Comparison of ENCODE assay signal across 8 cellular contexts in genomic region chr7:151013728-151014497, GRCh38. TPM values are rescaled to one million over a fixed set of nuclear protein-coding genes. Genes with fewer than 3 reads are reported as not detected.
A peak's percentile ranks its signal among the peaks of the same experiment; 100 is the strongest.
DNase-seq lines count a peak whose midpoint lies in the region; TF ChIP-seq lines count a peak whose summit lies in the region.

No MANE protein-coding gene starts in this region.

- H3K9ac ChIP-seq in HUES6 (ENCODE audit: low read length) (peak overlapping the region; percentile 44), duodenal mucosa (ENCODE audit: low read depth in 1 of 2, low read length in 2 of 2) (peak overlapping the region; percentile 36 to 38), mesenchymal stem cell (ENCODE audit: low read length) (peak overlapping the region; percentile 79)

- no peak overlapping the region for H3K14ac ChIP-seq in mesenchymal stem cell (ENCODE audit: low read length in 2 of 2)

- no peak overlapping the region for H2AFZ ChIP-seq in mesenchymal stem cell (ENCODE audit: low read depth, low read length)

- H3K4me3 ChIP-seq in GM06990 (replicated peaks; ENCODE audit: low read depth, low read length), result peak overlapping the region; percentile 63
- peak overlapping the region; percentile 64 for H3K4me3 ChIP-seq in HUES6 (ENCODE audit: low read depth, low read length)
- peak overlapping the region; percentile 45 to 64 for H3K4me3 ChIP-seq in duodenal mucosa (ENCODE audit: low read depth in 1 of 2, low read length in 2 of 2)
- peak overlapping the region in 1 of 2 experiments; percentile 66 for H3K4me3 ChIP-seq in mesenchymal stem cell (ENCODE audit: insufficient read depth in 1 of 2, low read depth in 1 of 2, low read length in 2 of 2)

- no peak overlapping the region for H3K4ac ChIP-seq in mesenchymal stem cell (ENCODE audit: low read depth in 1 of 2, low read length in 2 of 2)

- no peak overlapping the region for H2BK15ac ChIP-seq in mesenchymal stem cell (ENCODE audit: low read depth, poor library complexity, severe bottlenecking)

- peak; percentile 16 for TF ChIP-seq CTCF in GM06990 (IDR thresholded peaks at IDR 0.05; ENCODE audit: insufficient read depth, low read length, poor library complexity, severe bottlenecking)

- WGBS in mesenchymal stem cell, result 68% methylated on average over 54 of the region's 56 CpGs

- H3K9me3 ChIP-seq in HUES6 (ENCODE audit: control insufficient read depth, insufficient read depth, low read depth, low read length) (no peaks in the 10 kb centered on the region), duodenal mucosa (ENCODE audit: control insufficient read depth in 1 of 2, low read length in 2 of 2) (no peaks in the 10 kb centered on the region), mesenchymal stem cell (ENCODE audit: control insufficient read depth, low read length) (no peaks in the 10 kb centered on the region)

- H2AK5ac ChIP-seq in mesenchymal stem cell (ENCODE audit: low read length, severe bottlenecking), result no peak overlapping the region

- H3K36me3 ChIP-seq in GM06990 (ENCODE audit: control insufficient read depth, insufficient read depth, low read length) (no peaks in the 10 kb centered on the region), HUES6 (ENCODE audit: control insufficient read depth, insufficient read depth, low read length) (no peaks in the 10 kb centered on the region; the same call in 1 of the 2 replicates), duodenal mucosa (ENCODE audit: control insufficient read depth in 1 of 2, insufficient read depth in 2 of 2, low read length in 2 of 2) (no peaks in the 10 kb centered on the region), mesenchymal stem cell (ENCODE audit: control insufficient read depth in 1 of 2, insufficient read depth in 2 of 2, low read depth in 1 of 2, low read length in 2 of 2) (no peaks in the 10 kb centered on the region)

- H4K8ac ChIP-seq in mesenchymal stem cell (ENCODE audit: low read length), result no peak overlapping the region

- H3K27me3 ChIP-seq in GM06990 (replicated peaks; ENCODE audit: control insufficient read depth, insufficient read depth, low read length), result no peaks in the 10 kb centered on the region; the same call in 1 of the 2 replicates
- peaks cover 20% of the 10 kb centered on the region for H3K27me3 ChIP-seq in HUES6 (ENCODE audit: control insufficient read depth, insufficient read depth, low read length)
- H3K27me3 ChIP-seq in duodenal mucosa (ENCODE audit: control insufficient read depth in 1 of 2, insufficient read depth in 2 of 2, low read length in 2 of 2), result peaks cover 5 to 11% of the 10 kb centered on the region in 2 donors
- H3K27me3 ChIP-seq in mesenchymal stem cell (ENCODE audit: control insufficient read depth in 1 of 2, insufficient read depth in 1 of 2, low read length in 2 of 2), result peaks cover 47 to 49% of the 10 kb centered on the region in 2 experiments

- H3K4me1 ChIP-seq in HUES6 (ENCODE audit: control insufficient read depth, insufficient read depth, low read length) (peaks cover 51% of the 10 kb centered on the region), duodenal mucosa (ENCODE audit: control insufficient read depth in 1 of 2, insufficient read depth in 2 of 2, low read length in 2 of 2) (peaks cover 23 to 40% of the 10 kb centered on the region in 2 donors), mesenchymal stem cell (ENCODE audit: control insufficient read depth, insufficient read depth, low read depth, low read length) (peaks cover 26% of the 10 kb centered on the region)

- no peak overlapping the region for H2BK12ac ChIP-seq in mesenchymal stem cell (ENCODE audit: low read length in 2 of 2)

- no peaks in the 10 kb centered on the region for H3K79me1 ChIP-seq in mesenchymal stem cell (replicated peaks; ENCODE audit: low read length, poor library complexity, severe bottlenecking)

- DNase-seq in GM06990 (ENCODE audit: extremely low read depth, insufficient read length) (peak; percentile 82), mesenchymal stem cell (no peak), kidney glomerular epithelial cell (lab: John Stamatoyannopoulos, UW) (no peak), NCI-H774 (lab: John Stamatoyannopoulos, UW) (no peak)
- DNase-seq in activated CD4-positive, alpha-beta T cell treated with anti-CD3 and anti-CD28 coated beads, Interleukin-2, amount 50 U/mL, for 24 hours (ENCODE audit: low read depth in 1 of 2, low spot score in 1 of 2), result peak; percentile 57 to 79
- DNase-seq in stimulated activated CD8-positive, alpha-beta memory T cell treated with anti-CD3 and anti-CD28 coated beads, Interleukin-2, amount 100 ng/mL, for 1 hour (ENCODE audit: low read depth in 2 of 2), result peak; percentile 59 to 78

- H3K4me2 ChIP-seq in mesenchymal stem cell (ENCODE audit: low read length, poor library complexity, severe bottlenecking), result no peak overlapping the region

- H4K91ac ChIP-seq in mesenchymal stem cell (ENCODE audit: low read length), result peak overlapping the region; percentile 44

- H3K27ac ChIP-seq in HUES6 (ENCODE audit: low read depth, low read length) (no peak overlapping the region), duodenal mucosa (ENCODE audit: low read depth, low read length) (no peak overlapping the region), mesenchymal stem cell (ENCODE audit: low read length, poor library complexity, severe bottlenecking) (no peak overlapping the region)

- no peak overlapping the region for H2BK120ac ChIP-seq in mesenchymal stem cell (ENCODE audit: low read depth, low read length)

- H3K23ac ChIP-seq in mesenchymal stem cell (ENCODE audit: low read length in 2 of 2), result no peak overlapping the region

- H2BK5ac ChIP-seq in mesenchymal stem cell (ENCODE audit: low read depth, low read length, poor library complexity, severe bottlenecking), result no peak overlapping the region

- peak overlapping the region in 1 of 2 experiments; percentile 14 for H3K18ac ChIP-seq in mesenchymal stem cell (ENCODE audit: low read depth in 1 of 2, low read length in 2 of 2)

RNA-seq across cellular contexts. Expression of gene ATG9B, which starts 10.4 kb away (rescaled TPM):
- 0.28 TPM for polyA plus RNA-seq in mesenchymal stem cell (2013, experiment 1 of 2)
- 0.71 TPM for polyA plus RNA-seq in mesenchymal stem cell (2013, experiment 2 of 2)

RNA-seq across cellular contexts. Expression of gene ABCB8, which starts 14.3 kb away (rescaled TPM):
- 17.2 TPM for polyA plus RNA-seq in mesenchymal stem cell (2013, experiment 1 of 2)
- polyA plus RNA-seq in mesenchymal stem cell (2013, experiment 2 of 2), result 16.1 TPM

RNA-seq across cellular contexts. Expression of gene NOS3, which starts 23.1 kb away (rescaled TPM):
- polyA plus RNA-seq in mesenchymal stem cell (2013, experiment 1 of 2), result 4.7 TPM
- 3.5 TPM for polyA plus RNA-seq in mesenchymal stem cell (2013, experiment 2 of 2)

RNA-seq across cellular contexts. Expression of gene ASIC3, which starts 34.4 kb away (rescaled TPM):
- 0.99 TPM for polyA plus RNA-seq in mesenchymal stem cell (2013, experiment 1 of 2)
- polyA plus RNA-seq in mesenchymal stem cell (2013, experiment 2 of 2), result 1.0 TPM

RNA-seq across cellular contexts. Expression of gene KCNH2, which starts 35.8 kb away (rescaled TPM):
- 0.87 TPM for polyA plus RNA-seq in mesenchymal stem cell (2013, experiment 1 of 2)
- polyA plus RNA-seq in mesenchymal stem cell (2013, experiment 2 of 2), result 0.92 TPM

Comparison
In these comparisons a context has a peak if more than half of its experiments do, and no peak if none do; other contexts are left out.
1. DNase-seq: peak in GM06990 (single experiment), activated CD4-positive, alpha-beta T cell treated with anti-CD3 and anti-CD28 coated beads, Interleukin-2, amount 50 U/mL, for 24 hours (2 of 2) and stimulated activated CD8-positive, alpha-beta memory T cell treated with anti-CD3 and anti-CD28 coated beads, Interleukin-2, amount 100 ng/mL, for 1 hour (2 of 2); none in mesenchymal stem cell (single experiment), kidney glomerular epithelial cell (single experiment) and NCI-H774 (single experiment).
2. Peak in every context shown above with its lines, with median percentiles within 50 percentile points of each other: H3K9ac ChIP-seq.